11 cellular contexts compared by ENCODE assay signal in genomic region chr7:130321542-130322229, GRCh38. TPM values are rescaled to one million over a fixed set of nuclear protein-coding genes. Genes with fewer than 3 reads are reported as not detected.
"Had no signal": no experiment of that assay in that cellular context is flagged by ENCODE, and none has a peak within 500 bp of the region (broad histone marks: within the 10 kb centered on the region; RNA-seq: fewer than 3 reads in every experiment).

No MANE protein-coding gene starts in this region.

RNA-seq across cellular contexts. Expression of gene CPA5, which starts 22.9 kb away (rescaled TPM):
- total RNA-seq: aorta, breast epithelium, left lung, lung microvascular endothelial cell, osteoblast, progenitor cell of endocrine pancreas, skeletal muscle tissue, upper lobe of left lung had no signal
- polyA plus RNA-seq: aorta had no signal

RNA-seq across cellular contexts. Expression of gene CPA4, which starts 28.7 kb away (rescaled TPM):
- total RNA-seq: activated T-helper 2 cell treated with anti-CD3 and anti-CD28 coated beads, Interferon-gamma antibody, Interleukin-2, Interleukin-4, amounts not matched to agents 10 μg/mL and 5 μg/mL and 100 μg/mL, durations not matched to agents 14 hours and 24 hours and 36 hours; lung microvascular endothelial cell; T-helper 2 cell treated with Interferon-gamma antibody and Interleukin-4, amounts not matched to agents 100 ng/mL and 5 ng/mL, for 36 hours had no signal

RNA-seq across cellular contexts. Expression of gene CPA2, which starts 55.0 kb away (rescaled TPM):
- total RNA-seq: breast epithelium; left lung; lung microvascular endothelial cell; osteoblast; T-helper 2 cell treated with Interferon-gamma antibody and Interleukin-4, amounts not matched to agents 100 ng/mL and 5 ng/mL, for 36 hours had no signal

RNA-seq across cellular contexts. Expression of gene CPA1, which starts 58.6 kb away (rescaled TPM):
- total RNA-seq: activated T-helper 2 cell treated with anti-CD3 and anti-CD28 coated beads, Interferon-gamma antibody, Interleukin-2, Interleukin-4, amounts not matched to agents 10 μg/mL and 5 μg/mL and 100 μg/mL, durations not matched to agents 14 hours and 24 hours and 36 hours; lung microvascular endothelial cell; T-helper 2 cell treated with Interferon-gamma antibody and Interleukin-4, amounts not matched to agents 100 ng/mL and 5 ng/mL, for 36 hours had no signal
- polyA plus RNA-seq: keratinocyte had no signal
